10 cellular contexts compared by ENCODE assay signal in genomic region chr5:39218482-39219381, GRCh38. TPM values are rescaled to one million over a fixed set of nuclear protein-coding genes. Genes with fewer than 3 reads are reported as not detected.
DNase-seq lines count a peak whose midpoint lies in the region; ATAC-seq and TF ChIP-seq lines count a peak whose summit lies in the region.
"Had no signal": no experiment of that assay in that cellular context is flagged by ENCODE, and none has a peak within 500 bp of the region (broad histone marks: within the 10 kb centered on the region; RNA-seq: fewer than 3 reads in every experiment).

No MANE protein-coding gene starts in this region.

- H3K27ac ChIP-seq in coronary artery: peak overlapping the region; percentile 2 to 50
- H3K27ac ChIP-seq: SK-N-MC had no signal

- DNase-seq in AG08395 (ENCODE audit: low spot score): peak; percentile 15
- peak; percentile 73 to 80 for DNase-seq in Kasumi-1 (lab: John Stamatoyannopoulos, UW)
- DNase-seq in coronary artery (ENCODE audit: low spot score): no peak
- DNase-seq in myocyte (ENCODE audit: low read depth): peak; percentile 42
- no peak for DNase-seq in medulla oblongata (ENCODE audit: extremely low spot score)
- no peak for DNase-seq in SHP77 (lab: John Stamatoyannopoulos, UW)
- DNase-seq in GOT3 (lab: John Stamatoyannopoulos, UW): no peak

- no peak for ATAC-seq in HG03439 (IDR thresholded peaks at IDR 0.05; ENCODE audit: unreplicated experiment)

- H3K4me3 ChIP-seq in coronary artery: peak overlapping the region; percentile 38
- H3K4me3 ChIP-seq: SK-N-MC had no signal

- TF ChIP-seq CTCF in coronary artery (IDR thresholded peaks at IDR 0.05): no peak

RNA-seq across cellular contexts. Expression of gene FYB1, which starts 0.6 kb away (rescaled TPM):
- total RNA-seq in myocyte: not detected in 2 replicates
- polyA plus RNA-seq in myocyte (2012): not detected
- total RNA-seq: kidney epithelial cell had no signal

Comparison
In these comparisons a context has a peak if more than half of its experiments do, and no peak if none do; other contexts are left out.
1. DNase-seq: peak in AG08395 (single experiment), Kasumi-1 (2 of 2) and myocyte (single experiment); none in coronary artery (single experiment), medulla oblongata (single experiment), SHP77 (0 of 2) and GOT3 (single experiment).